In the genomic region with DNA sequence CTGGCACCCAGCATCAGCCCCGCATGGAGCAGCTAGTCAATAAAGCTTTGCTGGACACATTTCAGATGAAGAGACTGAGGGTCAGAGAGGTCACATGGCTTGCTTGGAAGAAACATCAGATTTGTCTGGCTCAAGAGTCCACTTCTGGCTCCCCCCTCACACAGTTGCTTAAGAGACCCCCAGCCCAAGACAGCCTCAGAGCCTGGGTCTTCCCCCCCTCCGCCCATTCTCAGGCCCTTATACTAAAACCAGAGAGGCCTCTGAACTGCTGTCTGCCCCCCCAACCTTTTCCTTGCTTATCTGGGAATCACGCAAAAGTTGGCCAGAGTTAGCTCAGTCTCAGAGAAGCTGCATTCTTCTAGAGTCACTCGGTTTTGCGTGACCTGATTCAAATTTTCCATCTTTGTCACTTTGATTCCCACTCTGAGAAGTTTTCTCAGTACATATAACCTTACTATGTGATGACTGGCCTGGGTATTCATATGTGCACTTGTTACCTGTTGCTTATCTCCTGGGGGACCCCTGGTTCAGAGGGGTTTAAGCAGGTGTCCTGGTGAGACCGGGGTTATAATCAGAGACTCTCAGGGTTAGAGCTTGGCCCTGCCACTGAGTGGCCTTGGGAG, we compare ENCODE assay signal across 16 cellular contexts.
DNase-seq lines count a peak whose midpoint lies in the region; ATAC-seq and TF ChIP-seq lines count a peak whose summit lies in the region.
"Had no signal": no experiment of that assay in that cellular context is flagged by ENCODE, and none has a peak within 500 bp of the region (broad histone marks: within the 10 kb centered on the region; RNA-seq: fewer than 3 reads in every experiment).

No MANE protein-coding gene starts in this region.

- H3K9me3 ChIP-seq in adrenal gland (replicated peaks in 1 of 3) (no peaks in the 10 kb centered on the region), stomach (no peaks in the 10 kb centered on the region)
- H3K9me3 ChIP-seq: mucosa of descending colon, pancreas had no signal

- no peak for TF ChIP-seq EP300 in stomach (IDR thresholded peaks at IDR 0.05)

- CTCF ChIA-PET in activated CD4-positive, alpha-beta T cell treated with anti-CD3 and anti-CD28 coated beads for 36 hours (lab: Charles Lee) = interaction anchor here (0.8 to 1.3 kb wide), 3 partner anchors 149 to 302 kb away, joined by 3 to 5 read pairs (median 4); partner anchors contain the start of gene NTMT1

- POLR2A ChIA-PET in activated CD4-positive, alpha-beta T cell treated with anti-CD3 and anti-CD28 coated beads for 36 hours (lab: Charles Lee) = interaction anchor here (0.7 kb wide), 2 partner anchors 139 to 146 kb away, joined by 4 to 7 read pairs; partner anchors contain the start of gene IER5L

- WGBS in adrenal gland, 4 donors = 34 to 46% (median 36%) methylated on average over 6 of the region's 6 CpGs
- WGBS in stomach, 5 donors = 51 to 57% (median 56%) methylated on average over 6 of the region's 6 CpGs

- no peaks in the 10 kb centered on the region for H3K27me3 Mint-ChIP-seq in activated CD4-positive, alpha-beta T cell treated with anti-CD3 and anti-CD28 coated beads for 36 hours

- H3K27ac Mint-ChIP-seq in activated CD4-positive, alpha-beta T cell treated with anti-CD3 and anti-CD28 coated beads for 36 hours = peak overlapping the region; percentile 38

- no peak overlapping the region for H3K4me3 Mint-ChIP-seq in activated CD4-positive, alpha-beta T cell treated with anti-CD3 and anti-CD28 coated beads for 36 hours
- H3K4me3 Mint-ChIP-seq: CD4-positive, alpha-beta memory T cell had no signal

- H3K27me3 ChIP-seq in adrenal gland (no peaks in the 10 kb centered on the region), stomach (no peaks in the 10 kb centered on the region)
- H3K27me3 ChIP-seq: dorsolateral prefrontal cortex, pancreas had no signal

- DNase-seq in activated CD4-positive, alpha-beta T cell treated with anti-CD3 and anti-CD28 coated beads for 36 hours = peak; percentile 10
- no peak for DNase-seq in activated CD4-positive, alpha-beta T cell treated with anti-CD3 and anti-CD28 coated beads for 1 hour
- peak in 6 of 7 donors; percentile 47 to 82 (median 76) for DNase-seq in adrenal gland
- DNase-seq in left lobe of liver (ENCODE audit: low spot score) = peak; percentile 50
- no peak for DNase-seq in stomach
- DNase-seq in epidermal melanocyte (ENCODE audit: insufficient read length, low spot score) = no peak
- DNase-seq in NCI-H2227 (lab: John Stamatoyannopoulos, UW; ENCODE audit: unreplicated experiment) = no peak
- DNase-seq: CD4-positive, alpha-beta memory T cell; mucosa of descending colon; NCI-H187; NCI-H526; PC-3; WERI-Rb-1 had no signal

- peak; percentile 37 for ATAC-seq in activated CD4-positive, alpha-beta T cell treated with anti-CD3 and anti-CD28 coated beads for 36 hours
- ATAC-seq in left lobe of liver = peak; percentile 44
- no peak for ATAC-seq in GM18520 (IDR thresholded peaks at IDR 0.05; ENCODE audit: unreplicated experiment)
- ATAC-seq: mucosa of descending colon, pancreas, PC-3 had no signal

- H3K4me1 Mint-ChIP-seq in activated CD4-positive, alpha-beta T cell treated with anti-CD3 and anti-CD28 coated beads for 36 hours = peaks cover 32% of the 10 kb centered on the region

- H3K9me3 Mint-ChIP-seq in activated CD4-positive, alpha-beta T cell treated with anti-CD3 and anti-CD28 coated beads for 36 hours (ENCODE audit: low read depth) = no peaks in the 10 kb centered on the region
- H3K9me3 Mint-ChIP-seq: CD4-positive, alpha-beta memory T cell had no signal

- H3K36me3 ChIP-seq in adrenal gland (replicated peaks in 1 of 2) = no peaks in the 10 kb centered on the region
- no peaks in the 10 kb centered on the region for H3K36me3 ChIP-seq in stomach
- H3K36me3 ChIP-seq: pancreas, WERI-Rb-1 had no signal

- H3K4me1 ChIP-seq in adrenal gland (replicated peaks in 1 of 2) (peaks cover 24 to 69% of the 10 kb centered on the region in 2 donors), stomach (peaks cover 32 to 71% (median 53%) of the 10 kb centered on the region in 4 donors)

- H3K36me3 Mint-ChIP-seq in activated CD4-positive, alpha-beta T cell treated with anti-CD3 and anti-CD28 coated beads for 36 hours (ENCODE audit: low read depth) = no peaks in the 10 kb centered on the region
- H3K36me3 Mint-ChIP-seq: CD4-positive, alpha-beta memory T cell had no signal

- H3K4me3 ChIP-seq in adrenal gland (no peak overlapping the region), stomach (no peak overlapping the region)
- H3K4me3 ChIP-seq: dorsolateral prefrontal cortex, mucosa of descending colon, pancreas had no signal

- intact Hi-C loops in activated CD4-positive, alpha-beta T cell treated with anti-CD3 and anti-CD28 coated beads for 36 hours (cut with DNase I, micrococcal nuclease) = loop anchor here (5.0 to 10.0 kb wide), 2 partner anchors 89 to 149 kb away; partner anchors contain the start of gene IER5L (in 1 of the 2)
- intact Hi-C loops in adrenal gland (cut with DNase I) = loop anchor here (10.0 kb wide), 3 partner anchors 151 to 291 kb away; no protein-coding TSS in a partner anchor
- intact Hi-C loops in stomach (cut with DNase I; ENCODE audit: low total_unique reads) = loop anchor here (10.0 kb wide), 1 partner anchor 59 kb away; no protein-coding TSS in a partner anchor

- TF ChIP-seq POLR2A in adrenal gland (IDR thresholded peaks at IDR 0.05) = peak in 1 of 2 donors; percentile 13
- TF ChIP-seq POLR2A in stomach (IDR thresholded peaks at IDR 0.05) = no peak

- no peak for TF ChIP-seq CTCF in adrenal gland (IDR thresholded peaks at IDR 0.05)
- no peak for TF ChIP-seq CTCF in stomach (IDR thresholded peaks at IDR 0.05)

- peak overlapping the region; percentile 51 to 92 (median 64) for H3K27ac ChIP-seq in adrenal gland
- peak overlapping the region in 3 of 5 donors; percentile 88 to 93 (median 89) for H3K27ac ChIP-seq in stomach
- H3K27ac ChIP-seq: WERI-Rb-1 had no signal

Comparison
In these comparisons a context has a peak if more than half of its experiments do, and no peak if none do; other contexts are left out.
1. DNase-seq: peak in activated CD4-positive, alpha-beta T cell treated with anti-CD3 and anti-CD28 coated beads for 36 hours (single experiment), adrenal gland (6 of 7) and left lobe of liver (single experiment); none in activated CD4-positive, alpha-beta T cell treated with anti-CD3 and anti-CD28 coated beads for 1 hour (single experiment), stomach (single experiment), epidermal melanocyte (single experiment) and NCI-H2227 (single experiment).